In the genomic region with DNA sequence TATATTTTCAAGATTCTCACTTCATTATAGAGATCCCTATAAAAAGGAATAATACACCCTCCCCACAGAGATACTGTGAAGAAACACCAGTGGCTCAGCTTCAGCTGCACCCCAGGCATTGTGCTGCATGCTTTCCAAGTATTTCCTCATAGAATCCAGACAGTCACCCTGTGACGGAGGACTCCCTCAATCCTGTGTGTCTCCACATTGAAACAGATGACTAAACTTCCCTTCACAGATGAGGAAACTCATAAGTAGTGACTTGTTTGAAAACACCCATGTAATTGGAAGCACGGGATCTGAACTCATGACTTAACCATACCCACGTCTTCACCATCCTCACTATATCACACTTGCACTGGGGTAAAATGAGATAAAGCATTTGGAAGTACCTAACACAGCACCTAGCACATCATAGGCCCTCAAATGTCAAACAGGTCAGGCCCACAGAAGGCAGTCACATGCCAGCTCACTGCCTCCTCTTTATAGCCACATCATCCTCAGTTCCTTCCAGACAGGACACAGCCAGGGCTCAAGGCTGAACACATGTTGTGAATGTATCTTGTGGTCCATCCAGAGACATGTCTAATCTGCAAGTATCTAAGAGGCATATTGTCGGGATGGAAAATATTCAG, we compare ENCODE assay signal across 7 cellular contexts. TPM values are rescaled to one million over a fixed set of nuclear protein-coding genes. Genes with fewer than 3 reads are reported as not detected.
DNase-seq lines count a peak whose midpoint lies in the region; ATAC-seq and TF ChIP-seq lines count a peak whose summit lies in the region.

No MANE protein-coding gene starts in this region.

- H2AFZ ChIP-seq in mammary epithelial cell (ENCODE audit: low read depth, low read length) = no peak overlapping the region

- H3K36me3 ChIP-seq in mammary epithelial cell (ENCODE audit: insufficient read depth, low read length) (peaks cover 5% of the 10 kb centered on the region), left lung (peaks cover 0 to 13% of the 10 kb centered on the region in 2 donors), thoracic aorta (peaks cover 17% of the 10 kb centered on the region)

- ATAC-seq in left lung (peak; percentile 47), thoracic aorta (ENCODE audit: insufficient number of reproducible peaks, low FRiP score, low read depth) (peak; percentile 18), HG03521 (IDR thresholded peaks at IDR 0.05; ENCODE audit: unreplicated experiment) (no peak)

- no TSS peak for BruUV-seq in mammary epithelial cell (replicated peaks; lab: Mats Ljungman, UMichigan)

- H3K27ac ChIP-seq in mammary epithelial cell (ENCODE audit: insufficient read depth, low read depth, low read length) (peak overlapping the region; percentile 12), left lung (peak overlapping the region; percentile 3 to 43), thoracic aorta (peak overlapping the region in 1 of 2 donors; percentile 39)

- no peak overlapping the region for H3K9ac ChIP-seq in mammary epithelial cell (ENCODE audit: insufficient read depth, low read length)

- TF ChIP-seq CTCF in mammary epithelial cell (conservative IDR thresholded peaks at IDR 0.05 in 1 of 2, IDR thresholded peaks at IDR 0.05 in 1 of 2; ENCODE audit: extremely low read depth in 1 of 2, insufficient read depth in 1 of 2, low read depth in 1 of 2, low read length in 2 of 2) (no peak), left lung (IDR thresholded peaks at IDR 0.05) (no peak), thoracic aorta (IDR thresholded peaks at IDR 0.05) (no peak)

- H3K27me3 ChIP-seq in mammary epithelial cell (ENCODE audit: insufficient read depth, low read length) = no peaks in the 10 kb centered on the region
- no peaks in the 10 kb centered on the region for H3K27me3 ChIP-seq in left lung
- no peaks in the 10 kb centered on the region for H3K27me3 ChIP-seq in thoracic aorta (replicated peaks; ENCODE audit: insufficient read depth)

- in situ Hi-C loops in mammary epithelial cell (cut with MboI; ENCODE audit: low sequenced_read_pairs in 2 of 2) = loop anchor here in 1 of 2 donors (25.0 kb wide), 1 partner anchor 231 kb away; no protein-coding TSS in a partner anchor

- H3K9me3 ChIP-seq in mammary epithelial cell (replicated peaks; ENCODE audit: insufficient read depth, low read length) (no peaks in the 10 kb centered on the region), left lung (no peaks in the 10 kb centered on the region), thoracic aorta (no peaks in the 10 kb centered on the region)

- no peaks in the 10 kb centered on the region for H4K20me1 ChIP-seq in mammary epithelial cell (ENCODE audit: insufficient read depth, low read length)

- CTCF ChIA-PET in mammary epithelial cell (lab: Charles Lee; ENCODE audit: low non-redundant PET) = interaction anchor here (0.5 to 1.1 kb wide), 4 partner anchors 97 to 367 kb away, joined by 3 to 8 read pairs (median 5); a partner anchor contains a TSS

- intact Hi-C loops in mammary epithelial cell (cut with micrococcal nuclease) (loop anchor here (1.0 to 10.0 kb wide), 7 partner anchors 66 to 477 kb away; a partner anchor contains a TSS), left lung (cut with DNase I) (no loop called here)

- dilution Hi-C loops in mammary epithelial cell (cut with HindIII; ENCODE audit: low sequenced_read_pairs) = no loop called here

- peak; percentile 55 for DNase-seq in HPDE6-E6E7 (ENCODE audit: extremely low spot score)
- DNase-seq in mammary epithelial cell = peak; percentile 77
- no peak for DNase-seq in left lung
- DNase-seq in thoracic aorta (ENCODE audit: low spot score) = no peak
- DNase-seq in NCI-H1417 treated with DMSO at 0.1 percent for 48 hours (lab: John Stamatoyannopoulos, UW) = no peak
- no peak for DNase-seq in NCI-H2029 treated with DMSO at 0.1 percent for 48 hours (lab: John Stamatoyannopoulos, UW)

- H3K4me1 ChIP-seq in mammary epithelial cell (ENCODE audit: insufficient read depth, low read length) = peaks cover 28% of the 10 kb centered on the region
- H3K4me1 ChIP-seq in left lung = peaks cover 0 to 7% of the 10 kb centered on the region in 2 donors
- H3K4me1 ChIP-seq in thoracic aorta (ENCODE audit: control insufficient read depth in 1 of 2, low read depth in 2 of 2) = peaks cover 18 to 56% of the 10 kb centered on the region in 2 donors

- H3K79me2 ChIP-seq in mammary epithelial cell (ENCODE audit: insufficient read depth, low read length) = no peaks in the 10 kb centered on the region

- no peak overlapping the region for H3K4me2 ChIP-seq in mammary epithelial cell (ENCODE audit: insufficient read depth, low read depth, low read length)

- 56% methylated on average over 4 of the region's 4 CpGs for WGBS in mammary epithelial cell (ENCODE audit: low coverage, missing lambda C conversion rate)

- H3K4me3 ChIP-seq in mammary epithelial cell (replicated peaks in 1 of 3; ENCODE audit: insufficient read depth in 1 of 3, low read depth in 2 of 3, low read length in 3 of 3) (no peak overlapping the region), left lung (no peak overlapping the region), thoracic aorta (no peak overlapping the region)

RNA-seq across cellular contexts. Expression of a gene that starts 55.2 kb away (rescaled TPM):
- total RNA-seq in mammary epithelial cell (10 to 100 TPM; 15.0 to 27.1 TPM), left lung (10 to 100 TPM in 1 of 2 donors, 1 to 10 TPM in 1; 9.3 to 22.0 TPM), thoracic aorta (10 to 100 TPM; 10.3 to 11.6 TPM)
- polyA plus RNA-seq in mammary epithelial cell = 17.8 TPM
- 60.3 TPM for polyA minus RNA-seq in mammary epithelial cell

Comparison
In these comparisons a context has a peak if more than half of its experiments do, and no peak if none do; other contexts are left out.
1. DNase-seq: peak in HPDE6-E6E7 (single experiment) and mammary epithelial cell (single experiment); none in left lung (0 of 2), thoracic aorta (single experiment), NCI-H1417 treated with DMSO at 0.1 percent for 48 hours (single experiment) and NCI-H2029 treated with DMSO at 0.1 percent for 48 hours (single experiment).